1 cellular context compared by ENCODE assay signal in the genomic region with DNA sequence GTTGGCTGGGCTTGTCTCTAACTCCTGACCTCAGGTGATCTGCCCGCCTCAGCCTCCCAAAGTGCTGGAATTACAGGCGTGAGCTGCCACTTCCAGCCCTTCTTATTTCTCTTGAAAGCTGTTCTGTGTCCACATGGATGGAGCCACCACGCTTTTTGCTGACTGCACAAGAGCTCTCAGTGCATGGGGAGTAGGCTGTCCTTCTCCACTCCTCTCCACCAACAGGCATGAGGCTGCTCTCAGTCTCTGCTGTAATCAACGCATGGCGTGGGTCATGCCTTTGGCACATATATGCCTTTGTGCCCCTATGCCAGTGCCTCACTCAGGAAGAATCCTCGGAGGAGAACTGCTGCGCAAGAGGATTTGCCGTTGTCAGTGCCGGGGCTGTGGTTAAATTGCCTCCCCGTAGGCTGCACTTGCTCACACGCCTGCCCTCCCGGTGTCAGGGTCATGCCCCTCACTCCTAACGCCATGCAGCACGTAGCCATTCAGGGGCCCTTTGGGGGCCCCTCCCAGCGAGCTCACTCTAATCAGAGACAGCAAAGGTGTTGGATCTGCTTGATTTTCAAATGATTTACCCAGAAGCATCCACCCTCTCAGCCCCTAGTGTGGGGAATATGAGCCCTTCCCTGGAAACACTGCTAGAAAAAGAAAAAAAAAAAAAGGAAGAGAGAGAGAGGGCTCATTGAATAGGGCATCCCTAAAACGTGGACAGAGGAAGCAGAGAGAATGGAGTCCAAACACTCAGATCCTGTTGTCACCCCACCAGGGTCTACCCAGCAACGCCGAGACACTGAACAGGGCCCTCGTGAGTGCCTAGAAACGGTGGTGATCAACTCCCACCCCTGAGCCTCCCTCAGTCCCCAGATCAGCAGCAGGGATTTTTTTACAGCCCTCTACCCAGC.
TF ChIP-seq lines count a peak whose summit lies in the region.

No MANE protein-coding gene starts in this region.

TF ChIP-seq in GM23338, 12 proteins besides CTCF, POLR2A, EP300 and RAD21:
- TF ChIP-seq ZNF462 (CRISPR knock-in tag; IDR thresholded peaks at IDR 0.05) (no peak), EZH2 (IDR thresholded peaks at IDR 0.05; ENCODE audit: low read depth, unreplicated experiment) (no peak), POLR2AphosphoS5 (IDR thresholded peaks at IDR 0.05; ENCODE audit: low read depth) (no peak), CREB1 (CRISPR knock-in tag; IDR thresholded peaks at IDR 0.05; ENCODE audit: low read depth) (no peak), JUNB (IDR thresholded peaks at IDR 0.05; ENCODE audit: unreplicated experiment) (no peak), STAT1 (IDR thresholded peaks at IDR 0.05; ENCODE audit: unreplicated experiment) (no peak), ETS1 (IDR thresholded peaks at IDR 0.05) (no peak), REST (IDR thresholded peaks at IDR 0.05; ENCODE audit: unreplicated experiment) (no peak), ZNF331 (CRISPR knock-in tag; IDR thresholded peaks at IDR 0.05; ENCODE audit: low read depth) (no peak), ZNF114 (CRISPR knock-in tag; IDR thresholded peaks at IDR 0.05) (no peak), EZH2phosphoT487 (IDR thresholded peaks at IDR 0.05; ENCODE audit: unreplicated experiment) (no peak), NANOG (IDR thresholded peaks at IDR 0.05; ENCODE audit: borderline replicate concordance) (no peak)
